8 cellular contexts compared by ENCODE assay signal in genomic region chr16:50547944-50548658, GRCh38. TPM values are rescaled to one million over a fixed set of nuclear protein-coding genes. Genes with fewer than 3 reads are reported as not detected.
DNase-seq lines count a peak whose midpoint lies in the region; ATAC-seq and TF ChIP-seq lines count a peak whose summit lies in the region.

TSS of gene NKD1 (plus strand) at chr16:50548396. CDS start at chr16:50548554, 158 bp downstream.

- H3K27me3 ChIP-seq in BLaER1 treated with 17β-estradiol and CSF1 and Interleukin-3, amounts not matched to agents 10 nM and 100 nM = peaks cover 29 to 74% (median 54%) of the 10 kb centered on the region in 11 experiments
- H3K27me3 ChIP-seq in RWPE2 (ENCODE audit: insufficient read depth, poor library complexity, severe bottlenecking) (no peaks in the 10 kb centered on the region), thymus (ENCODE audit: control insufficient read depth, insufficient read depth) (peaks cover 49% of the 10 kb centered on the region)

- no peak for DNase-seq in RWPE2 (ENCODE audit: low spot score)
- peak; percentile 47 to 83 (median 68) for DNase-seq in activated naive CD4-positive, alpha-beta T cell (lab: John Stamatoyannopoulos, UW)
- peak; percentile 88 for DNase-seq in Right ventricle myocardium inferior (ENCODE audit: missing footprints)
- DNase-seq in osteocyte (ENCODE audit: extremely low spot score, unreplicated experiment) = no peak

- peak within 1 kb of the TSS; percentile 64 for H3K4me3 Mint-ChIP-seq in osteocyte (ENCODE audit: unreplicated experiment)

- H3K27ac Mint-ChIP-seq in osteocyte (ENCODE audit: unreplicated experiment) = no peak within 1 kb of the TSS

- no peak for TF ChIP-seq CTCF in RWPE2 (IDR thresholded peaks at IDR 0.05; ENCODE audit: poor library complexity, severe bottlenecking)
- TF ChIP-seq CTCF in osteocyte (IDR thresholded peaks at IDR 0.05) = no peak

- H3K9ac ChIP-seq in BLaER1 treated with 17β-estradiol and CSF1 and Interleukin-3, amounts not matched to agents 10 nM and 100 nM = peak within 1 kb of the TSS; percentile 62 to 81 (median 74)

- H3K27me3 Mint-ChIP-seq in osteocyte (ENCODE audit: unreplicated experiment) = peaks cover 69% of the 10 kb centered on the region

- H3K4me1 Mint-ChIP-seq in osteocyte (ENCODE audit: unreplicated experiment) = peaks cover 7% of the 10 kb centered on the region

- H3K36me3 ChIP-seq in BLaER1 treated with 17β-estradiol and CSF1 and Interleukin-3, amounts not matched to agents 10 nM and 100 nM = no peaks in the 10 kb centered on the region
- H3K36me3 ChIP-seq in RWPE2 (ENCODE audit: low read depth) = no peaks in the 10 kb centered on the region
- no peaks in the 10 kb centered on the region for H3K36me3 ChIP-seq in thymus (ENCODE audit: control insufficient read depth, insufficient read depth)

- H3K4me1 ChIP-seq in BLaER1 treated with 17β-estradiol and CSF1 and Interleukin-3, amounts not matched to agents 10 nM and 100 nM = peaks cover 0 to 9% (median 2%) of the 10 kb centered on the region in 10 experiments; a peak in 6 of 20 replicates
- H3K4me1 ChIP-seq in RWPE2 (ENCODE audit: insufficient read depth, poor library complexity, severe bottlenecking) (no peaks in the 10 kb centered on the region), thymus (ENCODE audit: control insufficient read depth, insufficient read depth, low read length) (peaks cover 3% of the 10 kb centered on the region)

- H3K9me3 Mint-ChIP-seq in osteocyte (ENCODE audit: unreplicated experiment) = no peaks in the 10 kb centered on the region

- peaks cover 0 to 9% (median 7%) of the 10 kb centered on the region in 11 experiments; a peak in 14 of 22 replicates for H3K9me3 ChIP-seq in BLaER1 treated with 17β-estradiol and CSF1 and Interleukin-3, amounts not matched to agents 10 nM and 100 nM (replicated peaks in 1 of 11)
- no peaks in the 10 kb centered on the region for H3K9me3 ChIP-seq in RWPE2 (ENCODE audit: severe bottlenecking)
- no peaks in the 10 kb centered on the region for H3K9me3 ChIP-seq in thymus (ENCODE audit: control insufficient read depth)

- H3K27ac ChIP-seq in BLaER1 treated with 17β-estradiol and CSF1 and Interleukin-3, amounts not matched to agents 10 nM and 100 nM = peak within 1 kb of the TSS in 8 of 11 experiments; percentile 20 to 57 (median 42); a peak in 11 of 22 replicates
- H3K27ac ChIP-seq in RWPE2 (ENCODE audit: poor library complexity, severe bottlenecking) (no peak within 1 kb of the TSS), thymus (ENCODE audit: low read depth) (peak within 1 kb of the TSS; percentile 83)

- ATAC-seq in GM19395 (IDR thresholded peaks at IDR 0.05; ENCODE audit: unreplicated experiment) (peak; percentile 84), HG03520 (IDR thresholded peaks at IDR 0.05; ENCODE audit: unreplicated experiment) (peak; percentile 73), RWPE2 (ENCODE audit: low read depth) (peak; percentile 64), Right ventricle myocardium inferior (peak; percentile 89)

- peaks cover 0 to 28% (median 18%) of the 10 kb centered on the region in 11 experiments; a peak in 12 of 22 replicates for H4K20me1 ChIP-seq in BLaER1 treated with 17β-estradiol and CSF1 and Interleukin-3, amounts not matched to agents 10 nM and 100 nM

- under 1% methylated on average over 91 of the region's 91 CpGs for WGBS in thymus

- peak within 1 kb of the TSS; percentile 93 to 98 (median 96) for H3K4me2 ChIP-seq in BLaER1 treated with 17β-estradiol and CSF1 and Interleukin-3, amounts not matched to agents 10 nM and 100 nM

- intact Hi-C loops in Right ventricle myocardium inferior (cut with DNase I) = no loop called here

- H3K4me3 ChIP-seq in BLaER1 treated with 17β-estradiol and CSF1 and Interleukin-3, amounts not matched to agents 10 nM and 100 nM = peak within 1 kb of the TSS; percentile 68 to 81 (median 74)
- H3K4me3 ChIP-seq in RWPE2 (ENCODE audit: severe bottlenecking) (peak within 1 kb of the TSS; percentile 76), thymus (ENCODE audit: low read length) (peak within 1 kb of the TSS; percentile 68)

- H3K36me3 Mint-ChIP-seq in osteocyte (ENCODE audit: unreplicated experiment) = no peaks in the 10 kb centered on the region

RNA-seq across cellular contexts. Expression of gene NKD1, which starts in this region (rescaled TPM):
- total RNA-seq in Right ventricle myocardium inferior (0.43 TPM), osteocyte (0.43 and 0.63 TPM in 2 replicates)
- polyA plus RNA-seq in thymus = 0.98 TPM

Comparison
In these comparisons a context has a peak if more than half of its experiments do, and no peak if none do; other contexts are left out.
1. Peak in DNase-seq and ATAC-seq in Right ventricle myocardium inferior; RNA of the gene not detected or under 1 TPM.
2. DNase-seq: peak in activated naive CD4-positive, alpha-beta T cell (4 of 4); none in RWPE2 (single experiment) and osteocyte (single experiment).
3. Peak in every context shown above with its lines, with median percentiles within 50 percentile points of each other: H3K4me3 ChIP-seq and ATAC-seq.